In the genomic region with DNA sequence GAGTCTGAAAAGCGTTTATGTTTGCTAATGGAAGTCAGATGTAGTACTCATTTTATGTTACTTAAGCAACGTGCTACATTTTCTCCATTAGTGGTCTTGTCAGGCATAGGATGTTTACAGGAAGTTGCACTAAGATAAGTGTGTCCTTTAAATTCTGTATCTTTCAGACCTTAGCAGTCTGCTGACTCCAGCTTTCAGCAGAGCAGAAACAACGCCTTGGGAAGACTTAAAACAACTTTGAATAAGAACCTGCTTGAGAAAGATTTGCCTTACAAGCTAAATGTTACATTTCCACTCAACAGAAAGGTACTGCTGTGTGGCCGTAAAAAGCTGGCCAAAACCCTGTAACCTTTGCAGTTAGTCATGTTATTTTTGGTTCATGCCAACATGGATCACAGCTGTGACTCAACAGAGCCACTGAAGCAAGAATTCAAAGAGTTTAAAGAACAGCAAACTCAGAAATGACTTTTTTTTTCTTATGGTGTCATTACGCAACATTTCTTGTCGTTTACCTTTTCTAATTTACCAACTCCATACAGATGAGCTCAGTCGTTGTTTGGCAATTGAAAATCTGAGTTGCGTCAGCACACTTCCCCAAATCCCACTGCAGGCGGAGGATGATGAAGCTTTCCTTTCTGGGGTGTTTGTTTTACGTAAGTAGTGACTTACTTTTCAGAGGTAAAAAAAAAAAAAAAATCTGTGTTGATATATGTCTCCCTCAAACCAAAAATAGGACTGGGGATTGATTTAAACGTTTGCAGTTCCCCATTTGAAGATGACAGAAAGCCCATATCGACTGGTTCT, we compare ENCODE assay signal across 8 cellular contexts. TPM values are rescaled to one million over a fixed set of nuclear protein-coding genes. Genes with fewer than 3 reads are reported as not detected.
DNase-seq lines count a peak whose midpoint lies in the region; ATAC-seq, FAIRE-seq and TF ChIP-seq lines count a peak whose summit lies in the region.
"Had no signal": no experiment of that assay in that cellular context is flagged by ENCODE, and none has a peak within 500 bp of the region (broad histone marks: within the 10 kb centered on the region; RNA-seq: fewer than 3 reads in every experiment).

No MANE protein-coding gene starts in this region.

- H3K4me1 Mint-ChIP-seq in stimulated activated effector memory CD8-positive, alpha-beta T cell treated with anti-CD3 and anti-CD28 coated beads, Interleukin-12 subunit alpha, Interleukin-12 subunit beta, amount 100 ng/mL, for 72 hours: no peaks in the 10 kb centered on the region

- H3K27ac ChIP-seq in HL-60 (replicated peaks) (peak overlapping the region; percentile 74), foreskin keratinocyte (peak overlapping the region; percentile 56)
- H3K27ac ChIP-seq: body of pancreas had no signal

- no peaks in the 10 kb centered on the region for H3K36me3 Mint-ChIP-seq in stimulated activated effector memory CD8-positive, alpha-beta T cell treated with anti-CD3 and anti-CD28 coated beads, Interleukin-12 subunit alpha, Interleukin-12 subunit beta, amount 100 ng/mL, for 72 hours

- peaks cover 9% of the 10 kb centered on the region for H3K4me1 ChIP-seq in foreskin keratinocyte
- H3K4me1 ChIP-seq: body of pancreas had no signal

- no peak overlapping the region for H3K4me3 ChIP-seq in HL-60 (replicated peaks; ENCODE audit: insufficient read depth, low read length)
- H3K4me3 ChIP-seq: body of pancreas had no signal

- peak; percentile 92 to 98 for DNase-seq in HL-60 (ENCODE audit: low read depth in 1 of 2, low spot score in 1 of 2)
- peak; percentile 97 for DNase-seq in SKM-1 treated with dmso at 0.1 percent for 144 hours (lab: John Stamatoyannopoulos, UW; ENCODE audit: unreplicated experiment)
- peak; percentile 63 to 65 for DNase-seq in foreskin keratinocyte
- DNase-seq in stimulated activated effector memory CD8-positive, alpha-beta T cell treated with anti-CD3 and anti-CD28 coated beads, Interleukin-12 subunit alpha, Interleukin-12 subunit beta, amount 100 ng/mL, for 72 hours (ENCODE audit: low spot score in 2 of 2): no peak
- DNase-seq in HuH-7 (ENCODE audit: low spot score): no peak
- DNase-seq in frontal cortex (ENCODE audit: low spot score in 2 of 2): no peak
- no peak for DNase-seq in GM19240 (ENCODE audit: insufficient read length, low spot score)

- H3K27me3 ChIP-seq in HL-60 (ENCODE audit: insufficient read depth, poor library complexity, severe bottlenecking): no peaks in the 10 kb centered on the region
- H3K27me3 ChIP-seq in foreskin keratinocyte: no peaks in the 10 kb centered on the region
- H3K27me3 ChIP-seq: body of pancreas had no signal

- ATAC-seq in foreskin keratinocyte: peak; percentile 71
- ATAC-seq in stimulated activated effector memory CD8-positive, alpha-beta T cell treated with anti-CD3 and anti-CD28 coated beads, Interleukin-12 subunit alpha, Interleukin-12 subunit beta, amount 100 ng/mL, for 72 hours: peak; percentile 67
- ATAC-seq: body of pancreas had no signal

- TF ChIP-seq CTCF in HL-60 (IDR thresholded peaks at IDR 0.05; ENCODE audit: insufficient read depth, low read length) (no peak), foreskin keratinocyte (conservative IDR thresholded peaks at IDR 0.05) (no peak)

- FAIRE-seq in frontal cortex (lab: Jason Lieb, UNC): no peak

- H3K9me3 Mint-ChIP-seq in stimulated activated effector memory CD8-positive, alpha-beta T cell treated with anti-CD3 and anti-CD28 coated beads, Interleukin-12 subunit alpha, Interleukin-12 subunit beta, amount 100 ng/mL, for 72 hours: no peaks in the 10 kb centered on the region

- no peak overlapping the region for H3K27ac Mint-ChIP-seq in stimulated activated effector memory CD8-positive, alpha-beta T cell treated with anti-CD3 and anti-CD28 coated beads, Interleukin-12 subunit alpha, Interleukin-12 subunit beta, amount 100 ng/mL, for 72 hours

- no peak overlapping the region for H3K4me3 Mint-ChIP-seq in stimulated activated effector memory CD8-positive, alpha-beta T cell treated with anti-CD3 and anti-CD28 coated beads, Interleukin-12 subunit alpha, Interleukin-12 subunit beta, amount 100 ng/mL, for 72 hours

RNA-seq across cellular contexts. Expression of a gene that starts 27.9 kb away (rescaled TPM):
- 0.18 and 2.3 TPM in 2 replicates for total RNA-seq in foreskin keratinocyte
- polyA plus RNA-seq in foreskin keratinocyte: 0.07 and 1.0 TPM in 2 replicates
- total RNA-seq in frontal cortex: 4.9 TPM

Comparison
In these comparisons a context has a peak if more than half of its experiments do, and no peak if none do; other contexts are left out.
1. DNase-seq: peak in HL-60 (2 of 2), SKM-1 treated with dmso at 0.1 percent for 144 hours (single experiment) and foreskin keratinocyte (2 of 2); none in stimulated activated effector memory CD8-positive, alpha-beta T cell treated with anti-CD3 and anti-CD28 coated beads, Interleukin-12 subunit alpha, Interleukin-12 subunit beta, amount 100 ng/mL, for 72 hours (0 of 2), HuH-7 (single experiment), frontal cortex (0 of 2) and GM19240 (single experiment).